Comparison of ENCODE assay signal across 13 cellular contexts in the genomic region with DNA sequence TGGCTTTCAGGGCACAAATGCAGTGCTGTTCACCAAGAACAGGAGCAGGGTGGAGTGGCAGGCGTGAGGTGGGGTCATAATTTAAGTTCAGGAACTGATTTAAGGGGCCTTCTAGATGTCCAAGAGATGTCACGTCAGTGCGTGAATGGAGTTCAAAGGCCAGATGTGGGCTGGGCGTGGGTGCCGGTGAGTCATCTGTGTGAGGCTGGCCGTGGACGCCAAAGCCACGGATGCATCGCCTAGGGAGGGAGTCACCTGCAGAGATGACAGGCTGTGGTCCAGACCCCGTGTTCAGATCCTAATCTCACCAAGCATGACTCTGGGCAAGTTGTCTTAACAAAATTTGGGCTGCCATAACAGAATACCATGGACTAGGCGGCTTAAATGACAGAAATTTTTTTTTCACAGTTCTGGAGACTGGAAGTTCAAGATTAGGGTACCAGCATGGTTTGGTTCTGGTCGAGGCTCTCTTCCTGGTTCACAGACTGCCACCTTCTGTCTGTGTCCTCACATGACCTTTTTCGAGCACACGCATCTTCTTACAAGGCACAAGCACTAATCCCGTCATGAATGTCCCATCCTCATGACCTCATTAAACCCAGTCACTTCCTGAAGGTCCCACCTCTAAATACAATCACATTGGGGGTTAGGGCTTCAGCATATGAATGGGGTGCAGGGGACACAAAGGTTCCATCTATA.
DNase-seq lines count a peak whose midpoint lies in the region; ATAC-seq and TF ChIP-seq lines count a peak whose summit lies in the region.
"Had no signal": no experiment of that assay in that cellular context is flagged by ENCODE, and none has a peak within 500 bp of the region (broad histone marks: within the 10 kb centered on the region; RNA-seq: fewer than 3 reads in every experiment).

No MANE protein-coding gene starts in this region.

- H4K20me1 ChIP-seq in BLaER1 treated with 17β-estradiol and CSF1 and Interleukin-3, amounts not matched to agents 10 nM and 100 nM = peaks cover 0 to 54% (median 29%) of the 10 kb centered on the region in 11 experiments; a peak in 14 of 22 replicates
- no peaks in the 10 kb centered on the region for H4K20me1 ChIP-seq in OCI-LY7 (ENCODE audit: insufficient read depth, low read length)

- H3K9me3 ChIP-seq in BLaER1 treated with 17β-estradiol and CSF1 and Interleukin-3, amounts not matched to agents 10 nM and 100 nM (replicated peaks in 1 of 11) = no peaks in the 10 kb centered on the region
- H3K9me3 ChIP-seq in CD8-positive, alpha-beta T cell (ENCODE audit: low read length) = no peaks in the 10 kb centered on the region
- no peaks in the 10 kb centered on the region for H3K9me3 ChIP-seq in OCI-LY7 (ENCODE audit: low read length)
- no peaks in the 10 kb centered on the region for H3K9me3 ChIP-seq in adrenal gland (replicated peaks in 1 of 3)
- H3K9me3 ChIP-seq: colonic mucosa had no signal

- no peak for TF ChIP-seq POLR2A in adrenal gland (IDR thresholded peaks at IDR 0.05)

- H3K27ac ChIP-seq in BLaER1 treated with 17β-estradiol and CSF1 and Interleukin-3, amounts not matched to agents 10 nM and 100 nM = peak overlapping the region in 6 of 11 experiments; percentile 35 to 86 (median 76); a peak in 12 of 22 replicates
- no peak overlapping the region for H3K27ac ChIP-seq in CD8-positive, alpha-beta T cell (ENCODE audit: low read depth, low read length)
- H3K27ac ChIP-seq in OCI-LY7 (ENCODE audit: low read depth, low read length, poor library complexity, severe bottlenecking) (no peak overlapping the region), adrenal gland (no peak overlapping the region)
- H3K27ac ChIP-seq: colonic mucosa had no signal

- TF ChIP-seq CTCF in CD8-positive, alpha-beta T cell (IDR thresholded peaks at IDR 0.05) = no peak
- peak; percentile 69 for TF ChIP-seq CTCF in OCI-LY7 (conservative IDR thresholded peaks at IDR 0.05; ENCODE audit: low read length)
- no peak for TF ChIP-seq CTCF in fibroblast of mammary gland (conservative IDR thresholded peaks at IDR 0.05; ENCODE audit: control insufficient read depth, insufficient read depth, low read depth, low read length)
- no peak for TF ChIP-seq CTCF in adrenal gland (IDR thresholded peaks at IDR 0.05)

- peak overlapping the region; percentile 37 for H3K27ac Mint-ChIP-seq in CD8-positive, alpha-beta T cell
- H3K27ac Mint-ChIP-seq: progenitor cell of endocrine pancreas, WTC11 had no signal

- peaks cover 55% of the 10 kb centered on the region for H3K4me1 Mint-ChIP-seq in CD8-positive, alpha-beta T cell (ENCODE audit: low read depth)

- H3K4me2 ChIP-seq in BLaER1 treated with 17β-estradiol and CSF1 and Interleukin-3, amounts not matched to agents 10 nM and 100 nM = peak overlapping the region; percentile 3 to 86 (median 70); a peak in 19 of 22 replicates
- no peak overlapping the region for H3K4me2 ChIP-seq in OCI-LY7 (ENCODE audit: low read length)

- DNase-seq in CD8-positive, alpha-beta T cell = peak in 1 of 7 experiments; percentile 52
- DNase-seq in OCI-LY7 (ENCODE audit: low spot score) = peak; percentile 41
- DNase-seq in fibroblast of mammary gland (ENCODE audit: low read depth) = peak; percentile 23
- DNase-seq in adrenal gland = no peak
- DNase-seq: activated naive CD8-positive, alpha-beta T cell treated with anti-CD3 and anti-CD28 coated beads, Interleukin-2, amount 10 ng/mL, durations not matched to agents 7 days and 5 days; colonic mucosa; Karpas-422; stimulated activated CD4-positive, alpha-beta T cell treated with anti-CD3 and anti-CD28 coated beads, Interleukin-4, amount 100 ng/mL, for 24 hours had no signal

- POLR2A ChIA-PET in CD8-positive, alpha-beta T cell (lab: Charles Lee) = no interaction called here
- POLR2A ChIA-PET in OCI-LY7 (lab: Charles Lee) = no interaction called here

- CTCF ChIA-PET in CD8-positive, alpha-beta T cell (lab: Charles Lee) = interaction anchor here (1.2 kb wide), 1 partner anchor 8 kb away, joined by 3 read pairs; no protein-coding TSS in a partner anchor
- CTCF ChIA-PET in OCI-LY7 (lab: Charles Lee; ENCODE audit: unreplicated experiment) = no interaction called here

- H3K9ac ChIP-seq in BLaER1 treated with 17β-estradiol and CSF1 and Interleukin-3, amounts not matched to agents 10 nM and 100 nM = peak overlapping the region in 4 of 11 experiments; percentile 54 to 65 (median 64); a peak in 6 of 22 replicates

- H3K4me3 ChIP-seq in BLaER1 treated with 17β-estradiol and CSF1 and Interleukin-3, amounts not matched to agents 10 nM and 100 nM = no peak overlapping the region
- no peak overlapping the region for H3K4me3 ChIP-seq in CD8-positive, alpha-beta T cell (ENCODE audit: low read depth, low read length)
- H3K4me3 ChIP-seq in OCI-LY7 (ENCODE audit: low read depth, low read length, poor library complexity, severe bottlenecking) (no peak overlapping the region), fibroblast of mammary gland (ENCODE audit: control insufficient read depth, low read depth, low read length) (no peak overlapping the region), adrenal gland (no peak overlapping the region)
- H3K4me3 ChIP-seq: colonic mucosa had no signal

- no peak overlapping the region for H2AFZ ChIP-seq in OCI-LY7 (ENCODE audit: low read length)

- H3K4me3 Mint-ChIP-seq in CD8-positive, alpha-beta T cell = no peak overlapping the region
- H3K4me3 Mint-ChIP-seq: activated naive CD8-positive, alpha-beta T cell treated with anti-CD3 and anti-CD28 coated beads, Interleukin-2, amount 10 ng/mL, durations not matched to agents 7 days and 5 days; WTC11 had no signal

- peaks cover 28% of the 10 kb centered on the region for H3K36me3 Mint-ChIP-seq in CD8-positive, alpha-beta T cell
- H3K36me3 Mint-ChIP-seq: activated naive CD8-positive, alpha-beta T cell treated with anti-CD3 and anti-CD28 coated beads, Interleukin-2, amount 10 ng/mL, durations not matched to agents 7 days and 5 days; WTC11 had no signal

- H3K9me2 ChIP-seq in OCI-LY7 (ENCODE audit: insufficient read depth, low read length) = no peaks in the 10 kb centered on the region

- 82 to 85% (median 85%) methylated on average over 15 of the region's 15 CpGs for WGBS in adrenal gland, 4 donors

- no peaks in the 10 kb centered on the region for H3K79me2 ChIP-seq in OCI-LY7 (ENCODE audit: insufficient read depth, low read depth, low read length)

- intact Hi-C loops in CD8-positive, alpha-beta T cell (cut with DNase I, micrococcal nuclease) = loop anchor here (5.0 to 10.0 kb wide), 3 partner anchors 52 to 155 kb away; no protein-coding TSS in a partner anchor
- intact Hi-C loops in OCI-LY7 (cut with micrococcal nuclease; ENCODE audit: unreplicated experiment) = loop anchor here (5.0 kb wide), 1 partner anchor 292 kb away; no protein-coding TSS in a partner anchor
- intact Hi-C loops in adrenal gland (cut with DNase I) = loop anchor here (5.0 to 10.0 kb wide), 3 partner anchors 65 to 147 kb away; no protein-coding TSS in a partner anchor

- no peaks in the 10 kb centered on the region for H3K27me3 ChIP-seq in BLaER1 treated with 17β-estradiol and CSF1 and Interleukin-3, amounts not matched to agents 10 nM and 100 nM
- no peaks in the 10 kb centered on the region for H3K27me3 ChIP-seq in CD8-positive, alpha-beta T cell (ENCODE audit: insufficient read depth, low read length)
- no peaks in the 10 kb centered on the region for H3K27me3 ChIP-seq in adrenal gland
- H3K27me3 ChIP-seq: colonic mucosa had no signal

- H3K36me3 ChIP-seq in BLaER1 treated with 17β-estradiol and CSF1 and Interleukin-3, amounts not matched to agents 10 nM and 100 nM = peaks cover 0 to 11% (median 6%) of the 10 kb centered on the region in 11 experiments; a peak in 8 of 22 replicates
- H3K36me3 ChIP-seq in CD8-positive, alpha-beta T cell (ENCODE audit: insufficient read depth, low read length) = no peaks in the 10 kb centered on the region
- H3K36me3 ChIP-seq in OCI-LY7 (ENCODE audit: insufficient read depth, low read length) (no peaks in the 10 kb centered on the region), adrenal gland (replicated peaks in 1 of 2) (no peaks in the 10 kb centered on the region)
- H3K36me3 ChIP-seq: colonic mucosa had no signal

- ATAC-seq in CD8-positive, alpha-beta T cell = peak; percentile 63
- ATAC-seq in HG02970 (IDR thresholded peaks at IDR 0.05; ENCODE audit: low FRiP score, unreplicated experiment) (no peak), HG02798 (IDR thresholded peaks at IDR 0.05; ENCODE audit: poor library complexity, unreplicated experiment) (no peak)
- ATAC-seq: WTC11 had no signal

- H3K27me3 Mint-ChIP-seq in CD8-positive, alpha-beta T cell (ENCODE audit: low read depth) = no peaks in the 10 kb centered on the region
- H3K27me3 Mint-ChIP-seq: activated naive CD8-positive, alpha-beta T cell treated with anti-CD3 and anti-CD28 coated beads, Interleukin-2, amount 10 ng/mL, durations not matched to agents 7 days and 5 days; progenitor cell of endocrine pancreas had no signal

- peaks cover 24 to 88% (median 67%) of the 10 kb centered on the region in 10 experiments for H3K4me1 ChIP-seq in BLaER1 treated with 17β-estradiol and CSF1 and Interleukin-3, amounts not matched to agents 10 nM and 100 nM
- H3K4me1 ChIP-seq in CD8-positive, alpha-beta T cell (ENCODE audit: insufficient read depth, low read length) = peaks cover 7% of the 10 kb centered on the region
- H3K4me1 ChIP-seq in OCI-LY7 (ENCODE audit: insufficient read depth, low read length, poor library complexity, severe bottlenecking) (peaks cover 24% of the 10 kb centered on the region), adrenal gland (replicated peaks in 1 of 2) (peaks cover 3 to 6% of the 10 kb centered on the region in 2 donors)
- H3K4me1 ChIP-seq: colonic mucosa had no signal

- no peaks in the 10 kb centered on the region for H3K9me3 Mint-ChIP-seq in CD8-positive, alpha-beta T cell
- H3K9me3 Mint-ChIP-seq: activated naive CD8-positive, alpha-beta T cell treated with anti-CD3 and anti-CD28 coated beads, Interleukin-2, amount 10 ng/mL, durations not matched to agents 7 days and 5 days; WTC11 had no signal

- no TSS peak for BruUV-seq in OCI-LY7 (replicated peaks; lab: Mats Ljungman, UMichigan)

Comparison
In these comparisons a context has a peak if more than half of its experiments do, and no peak if none do; other contexts are left out.
1. H3K27ac ChIP-seq: peak in BLaER1 treated with 17β-estradiol and CSF1 and Interleukin-3, amounts not matched to agents 10 nM and 100 nM (6 of 11); none in CD8-positive, alpha-beta T cell (single experiment), OCI-LY7 (single experiment) and adrenal gland (0 of 5).
2. DNase-seq: peak in OCI-LY7 (single experiment) and fibroblast of mammary gland (single experiment); none in adrenal gland (0 of 7).